Comparison of ENCODE assay signal across 9 cellular contexts in the genomic region with DNA sequence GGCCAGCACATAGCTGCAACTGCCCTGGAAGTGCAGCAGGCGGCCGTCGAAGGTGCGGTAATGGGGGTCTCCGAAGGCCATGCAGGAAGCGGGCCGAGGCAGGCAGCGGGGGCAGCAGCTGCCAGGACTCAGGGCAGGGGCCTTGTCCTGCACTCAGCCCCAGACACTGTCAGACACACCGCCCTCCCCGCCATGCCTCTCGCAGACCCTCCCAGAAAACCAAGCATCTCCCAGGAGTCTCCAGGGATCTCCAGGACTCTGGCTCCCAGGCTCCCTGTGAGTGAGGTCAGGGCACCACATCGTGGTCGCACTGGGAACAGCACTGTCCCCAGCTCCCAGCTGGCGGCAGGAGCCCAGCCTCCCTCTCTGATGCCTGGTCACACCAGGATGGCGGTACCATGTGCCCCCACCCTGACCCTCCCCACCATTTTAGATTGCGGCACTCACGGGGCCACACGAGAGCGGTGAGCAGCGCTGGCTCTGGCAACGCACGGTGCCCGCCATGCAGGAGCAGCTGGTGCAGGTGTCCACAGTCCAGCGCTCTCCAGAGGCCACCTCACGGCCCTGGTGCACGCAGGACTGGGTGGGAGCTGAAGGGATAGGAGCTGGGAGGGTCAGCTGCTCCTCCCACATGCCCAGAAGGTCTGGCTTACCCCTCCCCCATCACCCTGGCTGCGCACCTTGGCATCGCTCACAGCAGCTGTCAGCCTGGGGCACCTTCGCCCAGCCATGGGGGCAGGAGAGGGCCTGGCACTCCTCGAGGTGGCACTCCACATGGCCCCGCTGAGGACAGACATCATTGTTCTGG. TPM values are rescaled to one million over a fixed set of nuclear protein-coding genes. Genes with fewer than 3 reads are reported as not detected.
DNase-seq lines count a peak whose midpoint lies in the region; ATAC-seq, FAIRE-seq and TF ChIP-seq lines count a peak whose summit lies in the region.
"Had no signal": no experiment of that assay in that cellular context is flagged by ENCODE, and none has a peak within 500 bp of the region (broad histone marks: within the 10 kb centered on the region; RNA-seq: fewer than 3 reads in every experiment).

No MANE protein-coding gene starts in this region.

- TF ChIP-seq POLR2A in endothelial cell of umbilical vein (IDR thresholded peaks at IDR 0.05; ENCODE audit: low read depth, low read length), result no peak

- no peaks in the 10 kb centered on the region for H3K9me1 ChIP-seq in endothelial cell of umbilical vein (replicated peaks; ENCODE audit: control insufficient read depth, extremely low read depth, insufficient read depth, low read length)

- peak; percentile 93 for TF ChIP-seq CTCF in BE2C (IDR thresholded peaks at IDR 0.05; ENCODE audit: low read depth, low read length)
- TF ChIP-seq CTCF in PC-3 (conservative IDR thresholded peaks at IDR 0.05; ENCODE audit: low read depth, low read length), result peak; percentile 81
- TF ChIP-seq CTCF in endothelial cell of umbilical vein (IDR thresholded peaks at IDR 0.05; ENCODE audit: extremely low read depth in 1 of 2, insufficient read depth in 1 of 2, low read depth in 1 of 2, low read length in 2 of 2), result peak; percentile 71 to 83

- BruUV-seq in PC-3 (replicated peaks; lab: Mats Ljungman, UMichigan) (no TSS peak), endothelial cell of umbilical vein (replicated peaks; lab: Mats Ljungman, UMichigan) (no TSS peak)

- H3K9ac ChIP-seq in PC-3 (ENCODE audit: low read length) (peak overlapping the region; percentile 31), endothelial cell of umbilical vein (replicated peaks; ENCODE audit: extremely low read depth, insufficient read depth, low read length) (no peak overlapping the region)

- peak; percentile 94 for FAIRE-seq in endothelial cell of umbilical vein (lab: Jason Lieb, UNC)

- POLR2A ChIA-PET in HEK293T (lab: Yijun Ruan, JAX), result interaction anchor here (4.3 kb wide), 1 partner anchor 18 kb away, joined by 20 read pairs; a partner anchor contains a TSS
- POLR2A ChIA-PET in PC-3 (lab: Charles Lee; ENCODE audit: unreplicated experiment), result no interaction called here
- POLR2A ChIA-PET in endothelial cell of umbilical vein (lab: Charles Lee), result no interaction called here

- H2AFZ ChIP-seq in PC-3 (ENCODE audit: low read length) (peak overlapping the region; percentile 82), endothelial cell of umbilical vein (ENCODE audit: low read depth, low read length) (no peak overlapping the region)

- no peaks in the 10 kb centered on the region for H4K20me1 ChIP-seq in PC-3 (ENCODE audit: low read length)
- H4K20me1 ChIP-seq in endothelial cell of umbilical vein (replicated peaks; ENCODE audit: control insufficient read depth, extremely low read depth, insufficient read depth, low read length), result no peaks in the 10 kb centered on the region

- H3F3A ChIP-seq in PC-3 (ENCODE audit: low read length, unreplicated experiment), result no peaks in the 10 kb centered on the region

- ATAC-seq in PC-3, result peak; percentile 92

- DNase-seq in BE2C (peak; percentile 88), HEK293T (ENCODE audit: extremely low spot score) (peak; percentile 89), PC-3 (peak; percentile 85), endothelial cell of umbilical vein (ENCODE audit: low read depth, low spot score) (peak; percentile 51), myocyte (ENCODE audit: low read depth) (peak; percentile 81), KG1 (lab: John Stamatoyannopoulos, UW) (no peak), SIG-M5 (lab: John Stamatoyannopoulos, UW) (no peak)
- no peak for DNase-seq in activated CD4-positive, alpha-beta T cell treated with anti-CD3 and anti-CD28 coated beads for 1 hour

- H3K4me3 ChIP-seq in BE2C (ENCODE audit: low read depth, low read length), result peak overlapping the region; percentile 29
- H3K4me3 ChIP-seq in PC-3 (ENCODE audit: low read length), result peak overlapping the region; percentile 69
- no peak overlapping the region for H3K4me3 ChIP-seq in endothelial cell of umbilical vein (replicated peaks in 1 of 3; ENCODE audit: insufficient read depth in 1 of 3, low read depth in 1 of 3, low read length in 3 of 3)

- no peaks in the 10 kb centered on the region for H3K79me2 ChIP-seq in PC-3 (ENCODE audit: low read length)
- no peaks in the 10 kb centered on the region for H3K79me2 ChIP-seq in endothelial cell of umbilical vein (ENCODE audit: control insufficient read depth, insufficient read depth, low read length)

- CTCF ChIA-PET in HEK293T (lab: Yijun Ruan, JAX) (interaction anchor here (0.5 to 2.4 kb wide), 9 partner anchors 16 to 963 kb away, joined by 3 to 8 read pairs (median 4); a partner anchor contains a TSS), PC-3 (lab: Charles Lee) (interaction anchor here (0.5 to 1.8 kb wide), 3 partner anchors 17 to 533 kb away, joined by 4 to 9 read pairs (median 8); a partner anchor contains a TSS), endothelial cell of umbilical vein (lab: Charles Lee) (interaction anchor here (0.7 to 3.6 kb wide), 17 partner anchors 10 to 455 kb away, joined by 3 to 41 read pairs (median 4); a partner anchor contains a TSS)

- intact Hi-C loops in PC-3 (cut with micrococcal nuclease) (loop anchor here (1.0 to 5.0 kb wide), 4 partner anchors 17 to 403 kb away; a partner anchor contains a TSS), endothelial cell of umbilical vein (cut with micrococcal nuclease) (loop anchor here (1.0 to 5.0 kb wide), 5 partner anchors 17 to 453 kb away; a partner anchor contains a TSS)

- no peaks in the 10 kb centered on the region for H3K36me3 ChIP-seq in BE2C
- H3K36me3 ChIP-seq in PC-3 (ENCODE audit: low read depth, low read length), result no peaks in the 10 kb centered on the region
- H3K36me3 ChIP-seq in endothelial cell of umbilical vein (ENCODE audit: control insufficient read depth in 2 of 2, extremely low read depth in 1 of 2, insufficient read depth in 2 of 2, low read length in 2 of 2), result no peaks in the 10 kb centered on the region

- H3K27ac ChIP-seq in PC-3 (ENCODE audit: low read length) (no peak overlapping the region), endothelial cell of umbilical vein (ENCODE audit: insufficient read depth, low read depth, low read length) (no peak overlapping the region)
- H3K27ac ChIP-seq: epithelial cell of prostate had no signal

- H3K9me3 ChIP-seq in BE2C (no peaks in the 10 kb centered on the region), PC-3 (ENCODE audit: low read length) (no peaks in the 10 kb centered on the region), endothelial cell of umbilical vein (replicated peaks; ENCODE audit: control insufficient read depth, insufficient read depth, low read length) (no peaks in the 10 kb centered on the region)

- H3K4me2 ChIP-seq in PC-3 (ENCODE audit: low read length) (peak overlapping the region; percentile 83), endothelial cell of umbilical vein (ENCODE audit: insufficient read depth, low read length) (no peak overlapping the region)

- H3K4me1 ChIP-seq in BE2C, result 0 out of 2 replicates have a peak, but pooled peaks cover 5% of the 10 kb centered on the region
- H3K4me1 ChIP-seq in PC-3 (ENCODE audit: insufficient read depth, low read length), result peaks cover 8% of the 10 kb centered on the region; the same call in 1 of the 2 replicates
- no peaks in the 10 kb centered on the region for H3K4me1 ChIP-seq in endothelial cell of umbilical vein (ENCODE audit: control insufficient read depth, extremely low read depth, insufficient read depth, low read length)

- dilution Hi-C loops in endothelial cell of umbilical vein (cut with MboI; ENCODE audit: extremely low pct_ligation_motif_present, low sequenced_read_pairs), result no loop called here

- H3K27me3 ChIP-seq in BE2C, result no peaks in the 10 kb centered on the region
- no peaks in the 10 kb centered on the region for H3K27me3 ChIP-seq in PC-3 (ENCODE audit: low read length)
- peaks cover 0 to 2% of the 10 kb centered on the region in 2 experiments for H3K27me3 ChIP-seq in endothelial cell of umbilical vein (ENCODE audit: control insufficient read depth in 2 of 2, insufficient read depth in 2 of 2, low read length in 2 of 2)

- no peaks in the 10 kb centered on the region for H3K9me2 ChIP-seq in PC-3 (replicated peaks; ENCODE audit: low read length)

RNA-seq across cellular contexts. Expression of a gene that starts 17.5 kb away (rescaled TPM):
- polyA plus RNA-seq in BE2C (2012; ENCODE audit: insufficient read depth, insufficient read length, low read depth), result 748 TPM
- total RNA-seq in PC-3 (2014; rRNA removed) (129 and 131 TPM in 2 replicates), endothelial cell of umbilical vein (141 and 156 TPM in 2 replicates), myocyte (172 and 222 TPM in 2 replicates)
- polyA plus RNA-seq in endothelial cell of umbilical vein, result 360 and 501 TPM in 2 replicates
- 321 and 337 TPM in 2 replicates for polyA plus RNA-seq in endothelial cell of umbilical vein (2011; cell fraction: cytosol; rRNA removed)
- 73.5 and 88.9 TPM in 2 replicates for polyA plus RNA-seq in endothelial cell of umbilical vein (2011; cell fraction: nucleus; rRNA removed)
- polyA plus RNA-seq in endothelial cell of umbilical vein (2012), result 282 and 303 TPM in 2 replicates
- 61.5 and 62.5 TPM in 2 replicates for polyA minus RNA-seq in endothelial cell of umbilical vein
- 34.7 TPM for polyA minus RNA-seq in endothelial cell of umbilical vein (2011; cell fraction: cytosol; rRNA and poly(A)+ RNA removed)
- polyA minus RNA-seq in endothelial cell of umbilical vein (2011; cell fraction: nucleus; rRNA and poly(A)+ RNA removed), result 9.6 and 17.0 TPM in 2 replicates
- 468 TPM for polyA plus RNA-seq in myocyte (2012)

RNA-seq across cellular contexts. Expression of a gene that starts 30.4 kb away (rescaled TPM):
- polyA plus RNA-seq in BE2C (2012; ENCODE audit: insufficient read depth, insufficient read length, low read depth), result 5.7 TPM
- total RNA-seq in PC-3 (2014; rRNA removed) (3.2 and 3.4 TPM in 2 replicates), endothelial cell of umbilical vein (not detected in 2 replicates), myocyte (0.19 and 0.42 TPM in 2 replicates)
- 0.03 TPM in 1 of 2 replicates, not detected in the other for polyA plus RNA-seq in endothelial cell of umbilical vein
- polyA plus RNA-seq in endothelial cell of umbilical vein (2011; cell fraction: cytosol; rRNA removed), result not detected in 2 replicates
- 0.04 TPM in 1 of 2 replicates, not detected in the other for polyA plus RNA-seq in endothelial cell of umbilical vein (2011; cell fraction: nucleus; rRNA removed)
- polyA plus RNA-seq in endothelial cell of umbilical vein (2012), result not detected in 2 replicates
- polyA minus RNA-seq in endothelial cell of umbilical vein, result not detected in 2 replicates
- polyA minus RNA-seq in endothelial cell of umbilical vein (2011; cell fraction: cytosol; rRNA and poly(A)+ RNA removed), result not detected
- not detected in 2 replicates for polyA minus RNA-seq in endothelial cell of umbilical vein (2011; cell fraction: nucleus; rRNA and poly(A)+ RNA removed)
- 0.57 TPM for polyA plus RNA-seq in myocyte (2012)

RNA-seq across cellular contexts. Expression of a gene that starts 49.9 kb away (rescaled TPM):
- 79.3 TPM for polyA plus RNA-seq in BE2C (2012; ENCODE audit: insufficient read depth, insufficient read length, low read depth)
- total RNA-seq in PC-3 (2014; rRNA removed) (88.7 and 121 TPM in 2 replicates), endothelial cell of umbilical vein (81.8 and 81.9 TPM in 2 replicates), myocyte (703 and 1,085 TPM in 2 replicates)
- polyA plus RNA-seq in endothelial cell of umbilical vein, result 19.5 and 20.1 TPM in 2 replicates
- 19.9 and 23.3 TPM in 2 replicates for polyA plus RNA-seq in endothelial cell of umbilical vein (2011; cell fraction: cytosol; rRNA removed)
- polyA plus RNA-seq in endothelial cell of umbilical vein (2011; cell fraction: nucleus; rRNA removed), result 46.6 and 51.6 TPM in 2 replicates
- 66.9 and 79.9 TPM in 2 replicates for polyA plus RNA-seq in endothelial cell of umbilical vein (2012)
- 59.3 and 75.4 TPM in 2 replicates for polyA minus RNA-seq in endothelial cell of umbilical vein
- not detected for polyA minus RNA-seq in endothelial cell of umbilical vein (2011; cell fraction: cytosol; rRNA and poly(A)+ RNA removed)
- 36.5 and 56.7 TPM in 2 replicates for polyA minus RNA-seq in endothelial cell of umbilical vein (2011; cell fraction: nucleus; rRNA and poly(A)+ RNA removed)
- polyA plus RNA-seq in myocyte (2012), result 401 TPM

RNA-seq across cellular contexts. Expression of a gene that starts 57.6 kb away (rescaled TPM):
- polyA plus RNA-seq in BE2C (2012; ENCODE audit: insufficient read depth, insufficient read length, low read depth), result 1.1 TPM
- 12.2 and 15.3 TPM in 2 replicates for total RNA-seq in PC-3 (2014; rRNA removed)
- 0.31 and 1.5 TPM in 2 replicates for total RNA-seq in endothelial cell of umbilical vein
- polyA plus RNA-seq in endothelial cell of umbilical vein, result 0.36 and 0.46 TPM in 2 replicates
- polyA plus RNA-seq in endothelial cell of umbilical vein (2011; cell fraction: cytosol; rRNA removed), result 0.20 and 0.25 TPM in 2 replicates
- 0.69 and 0.96 TPM in 2 replicates for polyA plus RNA-seq in endothelial cell of umbilical vein (2011; cell fraction: nucleus; rRNA removed)
- polyA plus RNA-seq in endothelial cell of umbilical vein (2012), result 0.30 and 0.33 TPM in 2 replicates
- polyA minus RNA-seq in endothelial cell of umbilical vein, result 0.32 and 0.49 TPM in 2 replicates
- not detected for polyA minus RNA-seq in endothelial cell of umbilical vein (2011; cell fraction: cytosol; rRNA and poly(A)+ RNA removed)
- polyA minus RNA-seq in endothelial cell of umbilical vein (2011; cell fraction: nucleus; rRNA and poly(A)+ RNA removed), result 0.38 and 0.63 TPM in 2 replicates
- 0.26 and 0.40 TPM in 2 replicates for total RNA-seq in myocyte
- polyA plus RNA-seq in myocyte (2012), result 0.37 TPM

Comparison
In these comparisons a context has a peak if more than half of its experiments do, and no peak if none do; other contexts are left out.
1. DNase-seq: peak in BE2C (single experiment), HEK293T (single experiment), PC-3 (single experiment), endothelial cell of umbilical vein (single experiment) and myocyte (single experiment); none in KG1 (single experiment), activated CD4-positive, alpha-beta T cell treated with anti-CD3 and anti-CD28 coated beads for 1 hour (single experiment) and SIG-M5 (single experiment).
2. H3K4me3 ChIP-seq: peak in BE2C (single experiment) and PC-3 (single experiment); none in endothelial cell of umbilical vein (0 of 3).
3. Peak in every context shown above with its lines, with median percentiles within 50 percentile points of each other: CTCF ChIP-seq.